12 cellular contexts compared by ENCODE assay signal in the genomic region with DNA sequence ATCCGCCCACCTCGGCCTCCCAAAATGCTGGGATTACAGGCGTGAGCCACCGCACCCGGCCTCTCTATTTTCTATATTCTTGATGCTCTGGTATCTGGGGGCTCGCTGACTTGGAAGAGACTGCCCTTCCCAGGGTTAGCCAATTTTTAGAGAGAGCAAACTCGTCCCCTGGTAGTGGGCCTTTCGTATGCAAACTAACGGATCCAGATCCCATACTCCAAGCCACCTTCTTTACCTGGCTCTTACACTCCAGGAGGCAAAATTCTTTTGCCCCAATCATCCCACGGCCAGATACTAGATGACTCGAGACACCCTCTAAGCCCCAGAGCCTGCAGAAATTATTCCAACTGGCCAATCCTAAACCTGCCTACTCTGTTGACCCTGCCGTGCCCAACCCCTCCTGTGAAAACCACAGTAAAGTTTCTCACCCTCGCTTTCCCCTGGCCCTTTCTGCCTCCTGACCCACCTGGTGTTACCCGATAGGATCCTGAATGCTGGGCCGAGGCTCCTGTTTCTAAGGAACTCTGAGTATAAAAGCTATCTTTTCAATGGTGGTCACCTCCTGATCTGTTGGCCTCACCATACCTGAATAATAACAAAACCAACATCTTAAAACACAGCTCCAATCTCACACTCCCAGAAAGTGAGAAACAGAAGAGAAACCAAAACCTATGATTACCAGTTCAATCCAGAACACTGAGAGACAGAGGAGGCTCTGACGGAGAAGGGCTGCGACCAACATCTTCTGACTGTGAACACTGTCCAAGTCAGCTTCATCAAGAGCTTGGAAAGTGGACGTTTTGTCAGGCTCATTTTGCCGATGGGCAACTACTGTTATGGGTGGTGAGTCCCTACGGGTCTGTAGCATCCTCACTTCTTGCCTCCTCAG. TPM values are rescaled to one million over a fixed set of nuclear protein-coding genes. Genes with fewer than 3 reads are reported as not detected.
DNase-seq lines count a peak whose midpoint lies in the region; ATAC-seq and TF ChIP-seq lines count a peak whose summit lies in the region.
"Had no signal": no experiment of that assay in that cellular context is flagged by ENCODE, and none has a peak within 500 bp of the region (broad histone marks: within the 10 kb centered on the region; RNA-seq: fewer than 3 reads in every experiment).

No MANE protein-coding gene starts in this region.

- no peak for TF ChIP-seq POLR2A in lower leg skin (IDR thresholded peaks at IDR 0.05)

- H3K4me3 ChIP-seq in GM23338, result no peak overlapping the region
- no peak overlapping the region for H3K4me3 ChIP-seq in lower leg skin (ENCODE audit: low read depth, poor library complexity, severe bottlenecking)
- H3K4me3 ChIP-seq: HAP-1, MG63 had no signal

- ATAC-seq in GM18909 (IDR thresholded peaks at IDR 0.05; ENCODE audit: poor library complexity, unreplicated experiment) (peak; percentile 91), GM23338 (peak; percentile 72), HG03432 (IDR thresholded peaks at IDR 0.05; ENCODE audit: unreplicated experiment) (peak; percentile 99)
- ATAC-seq: foreskin keratinocyte had no signal

- H3K4me1 Mint-ChIP-seq in GM23338 (peaks cover 40% of the 10 kb centered on the region), neural crest cell (peaks cover 46% of the 10 kb centered on the region)

- intact Hi-C loops in lower leg skin (cut with DNase I; ENCODE audit: low total_unique reads), result no loop called here

- DNase-seq in GM23338 (ENCODE audit: low spot score), result no peak
- no peak for DNase-seq in neural crest cell (ENCODE audit: low read depth, low spot score)
- DNase-seq in iPS-NIHi7 (ENCODE audit: extremely low spot score), result no peak
- DNase-seq in retina, result no peak
- DNase-seq in lower leg skin (ENCODE audit: low spot score in 2 of 2), result no peak
- no peak for DNase-seq in NCI-H2081 treated with DMSO at 0.1 percent for 48 hours (lab: John Stamatoyannopoulos, UW)
- DNase-seq: caudate nucleus, foreskin keratinocyte, MG63 had no signal

- no peaks in the 10 kb centered on the region for H4K20me1 ChIP-seq in GM23338 (replicated peaks; ENCODE audit: insufficient read depth)

- peaks cover 7% of the 10 kb centered on the region for H3F3A ChIP-seq in GM23338 (replicated peaks; ENCODE audit: low read depth)

- TF ChIP-seq CTCF in GM23338 (conservative IDR thresholded peaks at IDR 0.05; ENCODE audit: low read depth in 2 of 2) (no peak), neural crest cell (conservative IDR thresholded peaks at IDR 0.05) (no peak), lower leg skin (IDR thresholded peaks at IDR 0.05) (no peak)

- H3K9me2 ChIP-seq in GM23338 (ENCODE audit: insufficient read depth), result peaks cover 10% of the 10 kb centered on the region

- no peak overlapping the region for H3K4me3 Mint-ChIP-seq in GM23338
- no peak overlapping the region for H3K4me3 Mint-ChIP-seq in neural crest cell

- no peaks in the 10 kb centered on the region for H3K27me3 ChIP-seq in GM23338 (ENCODE audit: insufficient read depth)
- H3K27me3 ChIP-seq: foreskin keratinocyte, MG63 had no signal

- H3K36me3 Mint-ChIP-seq in GM23338 (ENCODE audit: low read depth) (peaks cover 15% of the 10 kb centered on the region), neural crest cell (ENCODE audit: low read depth) (no peaks in the 10 kb centered on the region)

- peak overlapping the region; percentile 19; the same call in 1 of the 2 replicates for H2AFZ ChIP-seq in GM23338

- H3K27me3 Mint-ChIP-seq in GM23338 (ENCODE audit: insufficient read depth, low read depth, poor library complexity), result peaks cover 10% of the 10 kb centered on the region
- H3K27me3 Mint-ChIP-seq in neural crest cell (ENCODE audit: low read depth), result no peaks in the 10 kb centered on the region

- H3K27ac ChIP-seq in GM23338 (ENCODE audit: low read depth), result peak overlapping the region; percentile 88
- H3K27ac ChIP-seq: foreskin keratinocyte had no signal

- H3K36me3 ChIP-seq in GM23338 (ENCODE audit: insufficient read depth), result no peaks in the 10 kb centered on the region
- H3K36me3 ChIP-seq: HAP-1, MG63 had no signal

- H3K4me1 ChIP-seq in GM23338 (ENCODE audit: insufficient read depth), result peaks cover 34% of the 10 kb centered on the region

- WGBS in lower leg skin, 2 donors, result 91 to 95% methylated on average over 20 of the region's 20 CpGs

- no peak overlapping the region; the same call in 1 of the 2 replicates for H3K4me2 ChIP-seq in GM23338

- no peaks in the 10 kb centered on the region for H3K79me2 ChIP-seq in GM23338 (replicated peaks; ENCODE audit: insufficient read depth)

- peaks cover 10% of the 10 kb centered on the region for H3K9me3 Mint-ChIP-seq in GM23338
- peaks cover 4% of the 10 kb centered on the region for H3K9me3 Mint-ChIP-seq in neural crest cell

- H3K27ac Mint-ChIP-seq in GM23338, result peak overlapping the region; percentile 28
- H3K27ac Mint-ChIP-seq in neural crest cell (ENCODE audit: unreplicated experiment), result peak overlapping the region; percentile 87

TF ChIP-seq in GM23338, 12 proteins besides CTCF, POLR2A, EP300 and RAD21 (continues in another document):
- no peak for TF ChIP-seq NANOG (IDR thresholded peaks at IDR 0.05; ENCODE audit: borderline replicate concordance)
- TF ChIP-seq, protein P1, sequence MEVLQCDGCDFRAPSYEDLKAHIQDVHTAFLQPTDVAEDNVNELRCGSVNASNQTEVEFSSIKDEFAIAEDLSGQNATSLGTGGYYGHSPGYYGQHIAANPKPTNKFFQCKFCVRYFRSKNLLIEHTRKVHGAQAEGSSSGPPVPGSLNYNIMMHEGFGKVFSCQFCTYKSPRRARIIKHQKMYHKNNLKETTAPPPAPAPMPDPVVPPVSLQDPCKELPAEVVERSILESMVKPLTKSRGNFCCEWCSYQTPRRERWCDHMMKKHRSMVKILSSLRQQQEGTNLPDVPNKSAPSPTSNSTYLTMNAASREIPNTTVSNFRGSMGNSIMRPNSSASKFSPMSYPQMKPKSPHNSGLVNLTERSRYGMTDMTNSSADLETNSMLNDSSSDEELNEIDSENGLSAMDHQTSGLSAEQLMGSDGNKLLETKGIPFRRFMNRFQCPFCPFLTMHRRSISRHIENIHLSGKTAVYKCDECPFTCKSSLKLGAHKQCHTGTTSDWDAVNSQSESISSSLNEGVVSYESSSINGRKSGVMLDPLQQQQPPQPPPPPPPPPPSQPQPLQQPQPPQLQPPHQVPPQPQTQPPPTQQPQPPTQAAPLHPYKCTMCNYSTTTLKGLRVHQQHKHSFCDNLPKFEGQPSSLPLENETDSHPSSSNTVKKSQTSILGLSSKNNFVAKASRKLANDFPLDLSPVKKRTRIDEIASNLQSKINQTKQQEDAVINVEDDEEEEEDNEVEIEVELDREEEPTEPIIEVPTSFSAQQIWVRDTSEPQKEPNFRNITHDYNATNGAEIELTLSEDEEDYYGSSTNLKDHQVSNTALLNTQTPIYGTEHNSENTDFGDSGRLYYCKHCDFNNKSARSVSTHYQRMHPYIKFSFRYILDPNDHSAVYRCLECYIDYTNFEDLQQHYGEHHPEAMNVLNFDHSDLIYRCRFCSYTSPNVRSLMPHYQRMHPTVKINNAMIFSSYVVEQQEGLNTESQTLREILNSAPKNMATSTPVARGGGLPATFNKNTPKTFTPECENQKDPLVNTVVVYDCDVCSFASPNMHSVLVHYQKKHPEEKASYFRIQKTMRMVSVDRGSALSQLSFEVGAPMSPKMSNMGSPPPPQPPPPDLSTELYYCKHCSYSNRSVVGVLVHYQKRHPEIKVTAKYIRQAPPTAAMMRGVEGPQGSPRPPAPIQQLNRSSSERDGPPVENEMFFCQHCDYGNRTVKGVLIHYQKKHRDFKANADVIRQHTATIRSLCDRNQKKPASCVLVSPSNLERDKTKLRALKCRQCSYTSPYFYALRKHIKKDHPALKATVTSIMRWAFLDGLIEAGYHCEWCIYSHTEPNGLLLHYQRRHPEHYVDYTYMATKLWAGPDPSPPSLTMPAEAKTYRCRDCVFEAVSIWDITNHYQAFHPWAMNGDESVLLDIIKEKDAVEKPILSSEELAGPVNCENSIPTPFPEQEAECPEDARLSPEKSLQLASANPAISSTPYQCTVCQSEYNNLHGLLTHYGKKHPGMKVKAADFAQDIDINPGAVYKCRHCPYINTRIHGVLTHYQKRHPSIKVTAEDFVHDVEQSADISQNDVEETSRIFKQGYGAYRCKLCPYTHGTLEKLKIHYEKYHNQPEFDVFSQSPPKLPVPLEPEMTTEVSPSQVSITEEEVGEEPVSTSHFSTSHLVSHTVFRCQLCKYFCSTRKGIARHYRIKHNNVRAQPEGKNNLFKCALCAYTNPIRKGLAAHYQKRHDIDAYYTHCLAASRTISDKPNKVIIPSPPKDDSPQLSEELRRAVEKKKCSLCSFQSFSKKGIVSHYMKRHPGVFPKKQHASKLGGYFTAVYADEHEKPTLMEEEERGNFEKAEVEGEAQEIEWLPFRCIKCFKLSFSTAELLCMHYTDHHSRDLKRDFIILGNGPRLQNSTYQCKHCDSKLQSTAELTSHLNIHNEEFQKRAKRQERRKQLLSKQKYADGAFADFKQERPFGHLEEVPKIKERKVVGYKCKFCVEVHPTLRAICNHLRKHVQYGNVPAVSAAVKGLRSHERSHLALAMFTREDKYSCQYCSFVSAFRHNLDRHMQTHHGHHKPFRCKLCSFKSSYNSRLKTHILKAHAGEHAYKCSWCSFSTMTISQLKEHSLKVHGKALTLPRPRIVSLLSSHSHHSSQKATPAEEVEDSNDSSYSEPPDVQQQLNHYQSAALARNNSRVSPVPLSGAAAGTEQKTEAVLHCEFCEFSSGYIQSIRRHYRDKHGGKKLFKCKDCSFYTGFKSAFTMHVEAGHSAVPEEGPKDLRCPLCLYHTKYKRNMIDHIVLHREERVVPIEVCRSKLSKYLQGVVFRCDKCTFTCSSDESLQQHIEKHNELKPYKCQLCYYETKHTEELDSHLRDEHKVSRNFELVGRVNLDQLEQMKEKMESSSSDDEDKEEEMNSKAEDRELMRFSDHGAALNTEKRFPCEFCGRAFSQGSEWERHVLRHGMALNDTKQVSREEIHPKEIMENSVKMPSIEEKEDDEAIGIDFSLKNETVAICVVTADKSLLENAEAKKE (CRISPR knock-in tag; IDR thresholded peaks at IDR 0.05), result no peak
- TF ChIP-seq POLR2AphosphoS5 (IDR thresholded peaks at IDR 0.05; ENCODE audit: low read depth), result no peak
- TF ChIP-seq STAT1 (IDR thresholded peaks at IDR 0.05; ENCODE audit: unreplicated experiment), result no peak
- no peak for TF ChIP-seq EZH2 (IDR thresholded peaks at IDR 0.05; ENCODE audit: low read depth, unreplicated experiment)

RNA-seq across cellular contexts. Expression of gene ZNF532, which starts 57.6 kb away (rescaled TPM):
- 216 and 225 TPM in 2 replicates for total RNA-seq in GM23338 (2014; rRNA removed; shearing (Covaris generic))
- 49.8 and 51.5 TPM in 2 replicates for polyA plus RNA-seq in GM23338 (2016; fragmentation: Nextera tagmentation; extraction: Ambion mirVana)
- total RNA-seq in neural crest cell (171 and 180 TPM in 2 replicates), lower leg skin (10 to 100 TPM; 11.1 to 40.1 (median 29.8) TPM)
